8 cellular contexts compared by ENCODE assay signal in the genomic region with DNA sequence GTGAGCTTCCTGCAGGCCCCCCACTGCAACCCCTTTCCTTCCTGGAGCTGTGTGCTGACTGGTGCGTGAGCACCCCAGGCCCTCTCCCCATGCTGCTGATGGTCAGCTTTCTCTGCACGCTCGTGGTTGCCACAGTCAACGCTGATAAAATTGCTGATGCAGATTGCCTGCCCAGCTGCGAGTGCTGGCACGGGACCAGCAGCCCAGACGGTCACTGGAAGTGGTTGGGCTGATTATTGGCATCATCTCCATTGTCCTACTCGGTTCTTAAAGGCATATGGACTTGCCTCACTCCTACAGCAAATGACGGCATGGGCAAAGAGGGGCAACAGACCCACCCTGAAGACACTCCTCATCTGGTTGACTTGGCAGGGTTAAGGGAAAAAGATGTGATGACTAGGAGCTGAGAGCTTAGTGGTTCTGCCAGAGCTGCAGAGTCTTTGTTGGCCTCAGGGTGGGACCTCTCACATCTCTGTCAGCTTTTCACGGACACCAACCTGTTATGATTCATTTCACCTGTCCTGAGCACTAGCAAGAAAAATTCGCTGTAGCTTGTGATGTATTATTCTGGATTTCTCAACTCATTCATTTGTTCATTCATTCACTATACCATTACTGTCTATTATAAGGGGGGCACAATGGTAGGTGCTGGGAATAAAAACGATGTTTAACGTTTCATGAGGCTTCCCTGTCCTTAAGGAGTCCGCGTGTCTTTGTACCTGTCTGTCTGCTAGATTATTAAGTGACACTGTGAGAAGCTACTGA. TPM values are rescaled to one million over a fixed set of nuclear protein-coding genes. Genes with fewer than 3 reads are reported as not detected.
DNase-seq lines count a peak whose midpoint lies in the region; ATAC-seq, FAIRE-seq and TF ChIP-seq lines count a peak whose summit lies in the region.

No MANE protein-coding gene starts in this region.

- no peak overlapping the region for H2AK5ac ChIP-seq in neuronal stem cell (ENCODE audit: low read depth, low read length)

- in situ Hi-C loops in GM13977 (cut with MboI; ENCODE audit: low pct_unique_long_range_greater_than_20kb, low sequenced_read_pairs, unreplicated experiment) = no loop called here

- no peaks in the 10 kb centered on the region for H3K9me3 Mint-ChIP-seq in activated CD8-positive, alpha-beta T cell treated with anti-CD3 and anti-CD28 coated beads for 36 hours
- H3K9me3 Mint-ChIP-seq in activated CD8-positive, alpha-beta T cell treated with anti-CD3 and anti-CD28 coated beads, Interleukin-2, amount 10 ng/mL, durations not matched to agents 7 days and 5 days (ENCODE audit: insufficient read depth) = no peaks in the 10 kb centered on the region

- no CpG with 5 or more reads among the region's 15 CpGs for WGBS in neuronal stem cell (ENCODE audit: extremely low coverage in 2 of 2, insufficient read length in 2 of 2, insufficient replicate concordance in 1 of 2), 2 donors

- H3K23ac ChIP-seq in neuronal stem cell (ENCODE audit: low read depth, low read length, poor library complexity) = no peak overlapping the region

- H3K18ac ChIP-seq in neuronal stem cell (ENCODE audit: low read length) = no peak overlapping the region

- no peak overlapping the region for H3K4me3 ChIP-seq in neuronal stem cell (ENCODE audit: low read length in 2 of 2)

- H2BK15ac ChIP-seq in neuronal stem cell (ENCODE audit: low read length) = peak overlapping the region; percentile 37

- DNase-seq in activated CD8-positive, alpha-beta T cell treated with anti-CD3 and anti-CD28 coated beads for 36 hours = no peak
- DNase-seq in activated CD8-positive, alpha-beta T cell treated with anti-CD3 and anti-CD28 coated beads, Interleukin-2, amount 10 ng/mL, durations not matched to agents 7 days and 5 days = no peak
- peak; percentile 92 for DNase-seq in RPMI8226
- DNase-seq in erythroblast (lab: John Stamatoyannopoulos, UW) = peak; percentile 52 to 77
- DNase-seq in neuronal stem cell (ENCODE audit: low spot score) = no peak
- DNase-seq in HuH-7.5 (ENCODE audit: low spot score) = no peak
- no peak for DNase-seq in GM19239 (ENCODE audit: insufficient read length, low spot score)
- DNase-seq in GM13977 (ENCODE audit: low spot score) = no peak

- H3K36me3 ChIP-seq in neuronal stem cell (replicated peaks in 1 of 2; ENCODE audit: control insufficient read depth in 2 of 2, insufficient read depth in 2 of 2, low read length in 2 of 2) = peaks cover 0 to 5% of the 10 kb centered on the region in 2 donors

- peak overlapping the region; percentile 81 for H3K27ac Mint-ChIP-seq in activated CD8-positive, alpha-beta T cell treated with anti-CD3 and anti-CD28 coated beads for 36 hours
- no peak overlapping the region for H3K27ac Mint-ChIP-seq in activated CD8-positive, alpha-beta T cell treated with anti-CD3 and anti-CD28 coated beads, Interleukin-2, amount 10 ng/mL, durations not matched to agents 7 days and 5 days

- no peak overlapping the region for H3K4ac ChIP-seq in neuronal stem cell (ENCODE audit: low read length)

- no peak for TF ChIP-seq CTCF in activated CD8-positive, alpha-beta T cell treated with anti-CD3 and anti-CD28 coated beads for 36 hours (IDR thresholded peaks at IDR 0.05)
- TF ChIP-seq CTCF in GM13977 (IDR thresholded peaks at IDR 0.05; ENCODE audit: extremely low read depth, insufficient read depth, missing control alignments) = no peak

- H3K4me3 Mint-ChIP-seq in activated CD8-positive, alpha-beta T cell treated with anti-CD3 and anti-CD28 coated beads for 36 hours = peak overlapping the region; percentile 14
- H3K4me3 Mint-ChIP-seq in activated CD8-positive, alpha-beta T cell treated with anti-CD3 and anti-CD28 coated beads, Interleukin-2, amount 10 ng/mL, durations not matched to agents 7 days and 5 days = no peak overlapping the region

- no peak overlapping the region for H4K8ac ChIP-seq in neuronal stem cell (ENCODE audit: low read depth, low read length)

- POLR2A ChIA-PET in activated CD8-positive, alpha-beta T cell treated with anti-CD3 and anti-CD28 coated beads for 36 hours (lab: Charles Lee) = interaction anchor here (1.4 kb wide), 1 partner anchor 10 kb away, joined by 3 read pairs; no protein-coding TSS in a partner anchor
- POLR2A ChIA-PET in activated CD8-positive, alpha-beta T cell treated with anti-CD3 and anti-CD28 coated beads, Interleukin-2, amount 10 ng/mL, durations not matched to agents 7 days and 5 days (lab: Charles Lee) = no interaction called here

- no peak for FAIRE-seq in GM19239 (lab: Jason Lieb, UNC)

- H3K14ac ChIP-seq in neuronal stem cell (ENCODE audit: low read length) = no peak overlapping the region

- H2BK12ac ChIP-seq in neuronal stem cell (ENCODE audit: low read length) = no peak overlapping the region

- peak; percentile 57 for ATAC-seq in activated CD8-positive, alpha-beta T cell treated with anti-CD3 and anti-CD28 coated beads for 36 hours
- ATAC-seq in activated CD8-positive, alpha-beta T cell treated with anti-CD3 and anti-CD28 coated beads, Interleukin-2, amount 10 ng/mL, durations not matched to agents 7 days and 5 days = no peak

- H4K91ac ChIP-seq in neuronal stem cell (ENCODE audit: low read depth, low read length, poor library complexity) = no peak overlapping the region

- no peaks in the 10 kb centered on the region for H3K36me3 Mint-ChIP-seq in activated CD8-positive, alpha-beta T cell treated with anti-CD3 and anti-CD28 coated beads for 36 hours (ENCODE audit: low read depth)
- H3K36me3 Mint-ChIP-seq in activated CD8-positive, alpha-beta T cell treated with anti-CD3 and anti-CD28 coated beads, Interleukin-2, amount 10 ng/mL, durations not matched to agents 7 days and 5 days (ENCODE audit: low read depth) = no peaks in the 10 kb centered on the region

- TF ChIP-seq POLR2A in erythroblast (IDR thresholded peaks at IDR 0.05; ENCODE audit: low read length) = peak; percentile 29

- no peaks in the 10 kb centered on the region for H3K27me3 Mint-ChIP-seq in activated CD8-positive, alpha-beta T cell treated with anti-CD3 and anti-CD28 coated beads for 36 hours
- H3K27me3 Mint-ChIP-seq in activated CD8-positive, alpha-beta T cell treated with anti-CD3 and anti-CD28 coated beads, Interleukin-2, amount 10 ng/mL, durations not matched to agents 7 days and 5 days (ENCODE audit: low read depth) = peaks cover 3% of the 10 kb centered on the region

- no peak overlapping the region for H3K27ac ChIP-seq in neuronal stem cell (replicated peaks; ENCODE audit: low read length)

- peaks cover 0 to 5% of the 10 kb centered on the region in 2 donors for H3K9me3 ChIP-seq in neuronal stem cell (replicated peaks in 1 of 2; ENCODE audit: control insufficient read depth in 2 of 2, insufficient read depth in 1 of 2, low read depth in 1 of 2, low read length in 2 of 2)

- CTCF ChIA-PET in activated CD8-positive, alpha-beta T cell treated with anti-CD3 and anti-CD28 coated beads for 36 hours (lab: Charles Lee) = interaction anchor here (0.7 to 4.9 kb wide), 6 partner anchors 8 to 102 kb away, joined by 3 to 32 read pairs (median 6); no protein-coding TSS in a partner anchor
- CTCF ChIA-PET in activated CD8-positive, alpha-beta T cell treated with anti-CD3 and anti-CD28 coated beads, Interleukin-2, amount 10 ng/mL, durations not matched to agents 7 days and 5 days (lab: Charles Lee) = interaction anchor here (0.8 to 4.6 kb wide), 11 partner anchors 8 to 132 kb away, joined by 3 to 28 read pairs (median 4); no protein-coding TSS in a partner anchor

- no peak overlapping the region for H3K9ac ChIP-seq in neuronal stem cell (ENCODE audit: low read depth, low read length, poor library complexity)

- H2AFZ ChIP-seq in neuronal stem cell (ENCODE audit: low read length) = no peak overlapping the region

- intact Hi-C loops in activated CD8-positive, alpha-beta T cell treated with anti-CD3 and anti-CD28 coated beads for 36 hours (cut with micrococcal nuclease) = no loop called here

- H3K4me2 ChIP-seq in neuronal stem cell (ENCODE audit: insufficient read depth, low read length, poor library complexity, severe bottlenecking) = no peak overlapping the region

- no peaks in the 10 kb centered on the region for H3K79me1 ChIP-seq in neuronal stem cell (ENCODE audit: low read depth, low read length)

- no peak overlapping the region for H2BK120ac ChIP-seq in neuronal stem cell (ENCODE audit: low read depth, low read length)

- H3K4me1 Mint-ChIP-seq in activated CD8-positive, alpha-beta T cell treated with anti-CD3 and anti-CD28 coated beads for 36 hours (ENCODE audit: low read depth) = peaks cover 16% of the 10 kb centered on the region
- peaks cover 17% of the 10 kb centered on the region for H3K4me1 Mint-ChIP-seq in activated CD8-positive, alpha-beta T cell treated with anti-CD3 and anti-CD28 coated beads, Interleukin-2, amount 10 ng/mL, durations not matched to agents 7 days and 5 days (ENCODE audit: low read depth)

- peaks cover 13 to 17% of the 10 kb centered on the region in 2 donors for H3K4me1 ChIP-seq in neuronal stem cell (ENCODE audit: control insufficient read depth in 2 of 2, insufficient read depth in 1 of 2, low read depth in 1 of 2, low read length in 2 of 2)

- no peaks in the 10 kb centered on the region for H3K27me3 ChIP-seq in neuronal stem cell (ENCODE audit: control insufficient read depth in 3 of 3, insufficient read depth in 3 of 3, low read depth in 1 of 3, low read length in 3 of 3)

- H2BK5ac ChIP-seq in neuronal stem cell (ENCODE audit: low read length) = no peak overlapping the region

RNA-seq across cellular contexts. Expression of a gene that starts 38.4 kb away (rescaled TPM):
- total RNA-seq in activated CD8-positive, alpha-beta T cell treated with anti-CD3 and anti-CD28 coated beads for 36 hours = under 1 TPM; 0.43 to 0.63 TPM
- under 1 TPM; 0.21 to 0.55 TPM for total RNA-seq in activated CD8-positive, alpha-beta T cell treated with anti-CD3 and anti-CD28 coated beads, Interleukin-2, amount 10 ng/mL, durations not matched to agents 7 days and 5 days
- 10.1 TPM for polyA plus RNA-seq in neuronal stem cell (2013, experiment 1 of 2)
- polyA plus RNA-seq in neuronal stem cell (2013, experiment 2 of 2) = 11.5 TPM

Comparison
In these comparisons a context has a peak if more than half of its experiments do, and no peak if none do; other contexts are left out.
1. DNase-seq: peak in RPMI8226 (single experiment) and erythroblast (2 of 2); none in activated CD8-positive, alpha-beta T cell treated with anti-CD3 and anti-CD28 coated beads for 36 hours (single experiment), activated CD8-positive, alpha-beta T cell treated with anti-CD3 and anti-CD28 coated beads, Interleukin-2, amount 10 ng/mL, durations not matched to agents 7 days and 5 days (single experiment), neuronal stem cell (single experiment), HuH-7.5 (single experiment), GM19239 (single experiment) and GM13977 (single experiment).